2 cellular contexts compared by ENCODE assay signal in the genomic region with DNA sequence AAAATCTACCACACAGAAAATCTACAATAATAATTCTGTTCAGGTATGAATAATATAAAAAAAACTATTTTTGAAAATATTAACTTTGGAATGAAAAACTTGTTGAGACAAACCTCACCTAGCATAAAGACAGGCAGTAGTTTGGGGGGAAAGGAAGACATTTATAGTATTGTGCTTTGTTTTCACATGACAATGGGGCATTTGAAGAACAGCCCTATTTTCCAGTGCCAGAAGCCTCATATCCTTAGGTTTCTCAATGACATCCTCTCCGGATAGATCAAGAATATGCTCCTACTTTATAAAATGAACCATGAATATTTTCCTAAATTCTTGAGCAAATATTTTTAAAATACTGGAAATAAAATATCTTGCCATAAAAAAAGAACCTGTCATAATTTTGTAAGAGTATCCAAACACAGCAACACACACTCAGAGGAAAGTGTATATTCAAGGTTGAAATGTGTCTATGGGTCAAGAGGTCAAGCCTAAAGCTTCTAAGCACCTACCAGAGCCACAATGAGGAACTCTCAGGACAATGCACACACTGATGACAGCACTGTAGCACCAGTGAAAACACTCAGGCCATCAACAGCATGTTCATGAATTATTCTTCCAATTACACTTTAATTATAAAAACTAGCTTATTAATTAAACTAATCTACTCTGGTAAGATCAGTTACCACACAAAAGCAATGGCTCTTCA.
TF ChIP-seq lines count a peak whose summit lies in the region.

No MANE protein-coding gene starts in this region.

TF ChIP-seq in HCT116, 20 proteins besides CTCF, POLR2A, EP300 and RAD21 (continued from another document):
- TF ChIP-seq, protein P1, sequence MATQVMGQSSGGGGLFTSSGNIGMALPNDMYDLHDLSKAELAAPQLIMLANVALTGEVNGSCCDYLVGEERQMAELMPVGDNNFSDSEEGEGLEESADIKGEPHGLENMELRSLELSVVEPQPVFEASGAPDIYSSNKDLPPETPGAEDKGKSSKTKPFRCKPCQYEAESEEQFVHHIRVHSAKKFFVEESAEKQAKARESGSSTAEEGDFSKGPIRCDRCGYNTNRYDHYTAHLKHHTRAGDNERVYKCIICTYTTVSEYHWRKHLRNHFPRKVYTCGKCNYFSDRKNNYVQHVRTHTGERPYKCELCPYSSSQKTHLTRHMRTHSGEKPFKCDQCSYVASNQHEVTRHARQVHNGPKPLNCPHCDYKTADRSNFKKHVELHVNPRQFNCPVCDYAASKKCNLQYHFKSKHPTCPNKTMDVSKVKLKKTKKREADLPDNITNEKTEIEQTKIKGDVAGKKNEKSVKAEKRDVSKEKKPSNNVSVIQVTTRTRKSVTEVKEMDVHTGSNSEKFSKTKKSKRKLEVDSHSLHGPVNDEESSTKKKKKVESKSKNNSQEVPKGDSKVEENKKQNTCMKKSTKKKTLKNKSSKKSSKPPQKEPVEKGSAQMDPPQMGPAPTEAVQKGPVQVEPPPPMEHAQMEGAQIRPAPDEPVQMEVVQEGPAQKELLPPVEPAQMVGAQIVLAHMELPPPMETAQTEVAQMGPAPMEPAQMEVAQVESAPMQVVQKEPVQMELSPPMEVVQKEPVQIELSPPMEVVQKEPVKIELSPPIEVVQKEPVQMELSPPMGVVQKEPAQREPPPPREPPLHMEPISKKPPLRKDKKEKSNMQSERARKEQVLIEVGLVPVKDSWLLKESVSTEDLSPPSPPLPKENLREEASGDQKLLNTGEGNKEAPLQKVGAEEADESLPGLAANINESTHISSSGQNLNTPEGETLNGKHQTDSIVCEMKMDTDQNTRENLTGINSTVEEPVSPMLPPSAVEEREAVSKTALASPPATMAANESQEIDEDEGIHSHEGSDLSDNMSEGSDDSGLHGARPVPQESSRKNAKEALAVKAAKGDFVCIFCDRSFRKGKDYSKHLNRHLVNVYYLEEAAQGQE (IDR thresholded peaks at IDR 0.05; ENCODE audit: low read depth), result no peak
- TF ChIP-seq SP1 (IDR thresholded peaks at IDR 0.05; ENCODE audit: low read depth) (no peak), EZH2phosphoT487 (IDR thresholded peaks at IDR 0.05; ENCODE audit: borderline replicate concordance) (no peak), EGR1 (IDR thresholded peaks at IDR 0.05; ENCODE audit: low read depth) (no peak), EZH2 (IDR thresholded peaks at IDR 0.05) (no peak), FOSL1 (IDR thresholded peaks at IDR 0.05; ENCODE audit: low read depth) (no peak), CEBPB (IDR thresholded peaks at IDR 0.05; ENCODE audit: low read depth) (no peak), ELF1 (IDR thresholded peaks at IDR 0.05; ENCODE audit: borderline replicate concordance, low read depth) (no peak), POLR2AphosphoS5 (IDR thresholded peaks at IDR 0.05; ENCODE audit: low read depth, low read length) (no peak), TCF7L2 (IDR thresholded peaks at IDR 0.05; ENCODE audit: borderline replicate concordance, extremely low read depth, insufficient read depth, insufficient read length) (no peak), ZNF274 (IDR thresholded peaks at IDR 0.05; ENCODE audit: low read depth, low read length) (no peak), SRF (IDR thresholded peaks at IDR 0.05; ENCODE audit: low read depth) (no peak)
- TF ChIP-seq, protein P2, sequence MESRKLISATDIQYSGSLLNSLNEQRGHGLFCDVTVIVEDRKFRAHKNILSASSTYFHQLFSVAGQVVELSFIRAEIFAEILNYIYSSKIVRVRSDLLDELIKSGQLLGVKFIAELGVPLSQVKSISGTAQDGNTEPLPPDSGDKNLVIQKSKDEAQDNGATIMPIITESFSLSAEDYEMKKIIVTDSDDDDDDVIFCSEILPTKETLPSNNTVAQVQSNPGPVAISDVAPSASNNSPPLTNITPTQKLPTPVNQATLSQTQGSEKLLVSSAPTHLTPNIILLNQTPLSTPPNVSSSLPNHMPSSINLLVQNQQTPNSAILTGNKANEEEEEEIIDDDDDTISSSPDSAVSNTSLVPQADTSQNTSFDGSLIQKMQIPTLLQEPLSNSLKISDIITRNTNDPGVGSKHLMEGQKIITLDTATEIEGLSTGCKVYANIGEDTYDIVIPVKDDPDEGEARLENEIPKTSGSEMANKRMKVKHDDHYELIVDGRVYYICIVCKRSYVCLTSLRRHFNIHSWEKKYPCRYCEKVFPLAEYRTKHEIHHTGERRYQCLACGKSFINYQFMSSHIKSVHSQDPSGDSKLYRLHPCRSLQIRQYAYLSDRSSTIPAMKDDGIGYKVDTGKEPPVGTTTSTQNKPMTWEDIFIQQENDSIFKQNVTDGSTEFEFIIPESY (IDR thresholded peaks at IDR 0.05; ENCODE audit: extremely low read depth, insufficient replicate concordance, low read length), result no peak
- TF ChIP-seq, protein P3, sequence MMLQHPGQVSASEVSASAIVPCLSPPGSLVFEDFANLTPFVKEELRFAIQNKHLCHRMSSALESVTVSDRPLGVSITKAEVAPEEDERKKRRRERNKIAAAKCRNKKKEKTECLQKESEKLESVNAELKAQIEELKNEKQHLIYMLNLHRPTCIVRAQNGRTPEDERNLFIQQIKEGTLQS (IDR thresholded peaks at IDR 0.05), result no peak

TF ChIP-seq in WTC11, 78 proteins besides CTCF, POLR2A, EP300 and RAD21 (continued from another document):
- TF ChIP-seq, protein P4, sequence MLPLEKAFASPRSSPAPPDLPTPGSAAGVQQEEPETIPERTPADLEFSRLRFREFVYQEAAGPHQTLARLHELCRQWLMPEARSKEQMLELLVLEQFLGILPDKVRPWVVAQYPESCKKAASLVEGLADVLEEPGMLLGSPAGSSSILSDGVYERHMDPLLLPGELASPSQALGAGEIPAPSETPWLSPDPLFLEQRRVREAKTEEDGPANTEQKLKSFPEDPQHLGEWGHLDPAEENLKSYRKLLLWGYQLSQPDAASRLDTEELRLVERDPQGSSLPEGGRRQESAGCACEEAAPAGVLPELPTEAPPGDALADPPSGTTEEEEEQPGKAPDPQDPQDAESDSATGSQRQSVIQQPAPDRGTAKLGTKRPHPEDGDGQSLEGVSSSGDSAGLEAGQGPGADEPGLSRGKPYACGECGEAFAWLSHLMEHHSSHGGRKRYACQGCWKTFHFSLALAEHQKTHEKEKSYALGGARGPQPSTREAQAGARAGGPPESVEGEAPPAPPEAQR (CRISPR knock-in tag; IDR thresholded peaks at IDR 0.05), result no peak
- TF ChIP-seq, protein P5, sequence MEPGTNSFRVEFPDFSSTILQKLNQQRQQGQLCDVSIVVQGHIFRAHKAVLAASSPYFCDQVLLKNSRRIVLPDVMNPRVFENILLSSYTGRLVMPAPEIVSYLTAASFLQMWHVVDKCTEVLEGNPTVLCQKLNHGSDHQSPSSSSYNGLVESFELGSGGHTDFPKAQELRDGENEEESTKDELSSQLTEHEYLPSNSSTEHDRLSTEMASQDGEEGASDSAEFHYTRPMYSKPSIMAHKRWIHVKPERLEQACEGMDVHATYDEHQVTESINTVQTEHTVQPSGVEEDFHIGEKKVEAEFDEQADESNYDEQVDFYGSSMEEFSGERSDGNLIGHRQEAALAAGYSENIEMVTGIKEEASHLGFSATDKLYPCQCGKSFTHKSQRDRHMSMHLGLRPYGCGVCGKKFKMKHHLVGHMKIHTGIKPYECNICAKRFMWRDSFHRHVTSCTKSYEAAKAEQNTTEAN (CRISPR knock-in tag; IDR thresholded peaks at IDR 0.05), result no peak
- TF ChIP-seq PRRX2 (CRISPR knock-in tag; IDR thresholded peaks at IDR 0.05), result no peak
TF ChIP-seq in WTC11: peak in this region for 0.
